Comparison of ENCODE assay signal across 8 cellular contexts in the genomic region with DNA sequence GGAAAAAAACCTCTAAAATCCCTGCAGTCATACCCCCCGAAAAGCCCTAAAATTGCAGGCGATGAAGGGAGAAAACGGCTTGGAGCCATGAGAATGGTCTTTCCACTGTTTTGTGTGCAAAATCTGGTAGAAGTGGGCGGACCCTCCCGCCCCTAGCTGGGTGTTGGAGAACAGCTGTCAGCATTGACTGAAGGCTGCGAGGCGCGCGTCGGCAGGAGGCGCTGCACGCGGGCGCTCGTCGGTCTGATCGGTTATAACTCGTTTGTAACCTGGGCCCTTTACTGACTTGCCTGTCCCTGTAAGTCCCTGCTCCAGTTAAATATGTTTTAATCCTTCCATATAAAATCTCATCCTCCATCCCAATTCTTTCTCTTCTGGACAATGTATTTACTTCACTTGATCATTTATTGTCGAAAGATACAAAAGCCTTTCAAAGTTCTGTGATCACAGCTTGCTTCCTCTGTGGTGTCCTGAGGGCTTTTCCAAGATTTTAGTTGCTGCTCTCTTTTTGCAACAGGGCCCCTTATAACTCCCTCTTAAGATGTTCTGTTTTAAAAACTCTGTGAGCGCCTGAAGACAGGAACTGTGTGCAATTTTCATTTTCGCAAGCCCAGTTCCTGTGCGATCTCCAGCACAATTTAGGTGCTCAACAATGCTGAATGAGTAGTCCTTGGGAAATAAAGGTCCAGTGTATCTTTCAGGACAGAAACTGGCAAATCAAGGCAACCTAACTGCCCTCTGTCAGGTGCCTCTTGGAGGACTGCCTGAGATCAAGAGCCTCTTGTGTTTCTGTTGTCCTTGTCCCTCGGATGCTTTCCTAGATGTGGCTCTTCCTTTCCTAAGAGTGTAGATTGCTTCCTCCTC. TPM values are rescaled to one million over a fixed set of nuclear protein-coding genes. Genes with fewer than 3 reads are reported as not detected.
DNase-seq lines count a peak whose midpoint lies in the region; ATAC-seq and TF ChIP-seq lines count a peak whose summit lies in the region.

No MANE protein-coding gene starts in this region.

- H3K4me3 ChIP-seq in fibroblast of mammary gland (ENCODE audit: control insufficient read depth, low read depth, low read length) = peak overlapping the region; percentile 76

- H3K27ac ChIP-seq in KOPT-K1 (ENCODE audit: low read depth, low read length, poor library complexity, severe bottlenecking) = peak overlapping the region; percentile 93

- TF ChIP-seq CTCF in fibroblast of mammary gland (conservative IDR thresholded peaks at IDR 0.05; ENCODE audit: control insufficient read depth, insufficient read depth, low read depth, low read length) = peak; percentile 88

- H3K9me3 ChIP-seq in KOPT-K1 (ENCODE audit: insufficient read depth, low read length, poor library complexity, severe bottlenecking) = no peaks in the 10 kb centered on the region

- H3K4me1 Mint-ChIP-seq in activated T-cell treated with anti-CD3 and anti-CD28 coated beads, Interleukin-2, amount 50 U/mL, for 72 hours (ENCODE audit: low read depth) = peaks cover 49% of the 10 kb centered on the region
- peaks cover 15 to 46% (median 40%) of the 10 kb centered on the region in 4 donors for H3K4me1 Mint-ChIP-seq in naive thymus-derived CD8-positive, alpha-beta T cell
- H3K4me1 Mint-ChIP-seq in stimulated activated naive B cell treated with anti-CD40 and anti-IgM and Interleukin-4, amounts not matched to agents 10 μg/mL and 1 μg/mL and 100 μg/mL, for 72 hours = peaks cover 14 to 37% of the 10 kb centered on the region in 2 donors

- H3K27ac Mint-ChIP-seq in activated T-cell treated with anti-CD3 and anti-CD28 coated beads, Interleukin-2, amount 50 U/mL, for 72 hours = peak overlapping the region; percentile 73
- peak overlapping the region; percentile 66 to 94 (median 91) for H3K27ac Mint-ChIP-seq in naive thymus-derived CD8-positive, alpha-beta T cell
- no peak overlapping the region for H3K27ac Mint-ChIP-seq in stimulated activated naive B cell treated with anti-CD40 and anti-IgM and Interleukin-4, amounts not matched to agents 10 μg/mL and 1 μg/mL and 100 μg/mL, for 72 hours

- H3K27me3 Mint-ChIP-seq in activated T-cell treated with anti-CD3 and anti-CD28 coated beads, Interleukin-2, amount 50 U/mL, for 72 hours (ENCODE audit: low read depth) = no peaks in the 10 kb centered on the region
- no peaks in the 10 kb centered on the region for H3K27me3 Mint-ChIP-seq in naive thymus-derived CD8-positive, alpha-beta T cell
- H3K27me3 Mint-ChIP-seq in stimulated activated naive B cell treated with anti-CD40 and anti-IgM and Interleukin-4, amounts not matched to agents 10 μg/mL and 1 μg/mL and 100 μg/mL, for 72 hours = peaks cover 3 to 24% of the 10 kb centered on the region in 2 donors

- peaks cover 4 to 7% of the 10 kb centered on the region in 2 donors for H3K36me3 Mint-ChIP-seq in activated T-cell treated with anti-CD3 and anti-CD28 coated beads, Interleukin-2, amount 50 U/mL, for 72 hours (ENCODE audit: insufficient read depth in 2 of 2)
- H3K36me3 Mint-ChIP-seq in naive thymus-derived CD8-positive, alpha-beta T cell = no peaks in the 10 kb centered on the region
- H3K36me3 Mint-ChIP-seq in stimulated activated naive B cell treated with anti-CD40 and anti-IgM and Interleukin-4, amounts not matched to agents 10 μg/mL and 1 μg/mL and 100 μg/mL, for 72 hours = peaks cover under 1% of the 10 kb centered on the region in 2 donors

- peak; percentile 42 for ATAC-seq in GM21381 (IDR thresholded peaks at IDR 0.05; ENCODE audit: unreplicated experiment)
- ATAC-seq in activated T-cell treated with anti-CD3 and anti-CD28 coated beads, Interleukin-2, amount 50 U/mL, for 72 hours (replicated peaks in 1 of 2) = peak; percentile 80 to 82
- peak; percentile 72 to 83 for ATAC-seq in naive thymus-derived CD8-positive, alpha-beta T cell
- ATAC-seq in stimulated activated naive B cell treated with anti-CD40 and anti-IgM and Interleukin-4, amounts not matched to agents 10 μg/mL and 1 μg/mL and 100 μg/mL, for 72 hours (replicated peaks) = peak; percentile 79 to 84

- H3K36me3 ChIP-seq in KOPT-K1 (ENCODE audit: insufficient read depth, low read length) = no peaks in the 10 kb centered on the region

- H3K9me3 Mint-ChIP-seq in activated T-cell treated with anti-CD3 and anti-CD28 coated beads, Interleukin-2, amount 50 U/mL, for 72 hours = no peaks in the 10 kb centered on the region
- no peaks in the 10 kb centered on the region for H3K9me3 Mint-ChIP-seq in naive thymus-derived CD8-positive, alpha-beta T cell
- peaks cover under 1% of the 10 kb centered on the region in 2 donors for H3K9me3 Mint-ChIP-seq in stimulated activated naive B cell treated with anti-CD40 and anti-IgM and Interleukin-4, amounts not matched to agents 10 μg/mL and 1 μg/mL and 100 μg/mL, for 72 hours

- DNase-seq in CD1c-positive myeloid dendritic cell (ENCODE audit: extremely low spot score) = peak; percentile 88
- peak; percentile 88 to 90 for DNase-seq in activated T-cell treated with anti-CD3 and anti-CD28 coated beads, Interleukin-2, amount 50 U/mL, for 72 hours
- DNase-seq in fibroblast of mammary gland (ENCODE audit: low read depth) = peak; percentile 80
- peak; percentile 67 to 86 (median 74) for DNase-seq in naive thymus-derived CD8-positive, alpha-beta T cell
- peak; percentile 67 for DNase-seq in stimulated activated naive B cell treated with anti-CD40 and anti-IgM and Interleukin-4, amounts not matched to agents 10 μg/mL and 1 μg/mL and 100 μg/mL, for 72 hours

- POLR2A ChIA-PET in naive thymus-derived CD8-positive, alpha-beta T cell (lab: Charles Lee) = interaction anchor here (1.1 to 4.4 kb wide), 5 partner anchors 9 to 148 kb away, joined by 4 to 49 read pairs (median 6); a partner anchor contains a TSS

- peak overlapping the region; percentile 92 to 94 for H3K4me3 Mint-ChIP-seq in activated T-cell treated with anti-CD3 and anti-CD28 coated beads, Interleukin-2, amount 50 U/mL, for 72 hours
- peak overlapping the region; percentile 84 to 98 (median 96) for H3K4me3 Mint-ChIP-seq in naive thymus-derived CD8-positive, alpha-beta T cell
- H3K4me3 Mint-ChIP-seq in stimulated activated naive B cell treated with anti-CD40 and anti-IgM and Interleukin-4, amounts not matched to agents 10 μg/mL and 1 μg/mL and 100 μg/mL, for 72 hours = peak overlapping the region; percentile 84 to 91

TF ChIP-seq in PFSK-1, 5 proteins besides CTCF, POLR2A, EP300 and RAD21:
- TF ChIP-seq, protein P1, sequence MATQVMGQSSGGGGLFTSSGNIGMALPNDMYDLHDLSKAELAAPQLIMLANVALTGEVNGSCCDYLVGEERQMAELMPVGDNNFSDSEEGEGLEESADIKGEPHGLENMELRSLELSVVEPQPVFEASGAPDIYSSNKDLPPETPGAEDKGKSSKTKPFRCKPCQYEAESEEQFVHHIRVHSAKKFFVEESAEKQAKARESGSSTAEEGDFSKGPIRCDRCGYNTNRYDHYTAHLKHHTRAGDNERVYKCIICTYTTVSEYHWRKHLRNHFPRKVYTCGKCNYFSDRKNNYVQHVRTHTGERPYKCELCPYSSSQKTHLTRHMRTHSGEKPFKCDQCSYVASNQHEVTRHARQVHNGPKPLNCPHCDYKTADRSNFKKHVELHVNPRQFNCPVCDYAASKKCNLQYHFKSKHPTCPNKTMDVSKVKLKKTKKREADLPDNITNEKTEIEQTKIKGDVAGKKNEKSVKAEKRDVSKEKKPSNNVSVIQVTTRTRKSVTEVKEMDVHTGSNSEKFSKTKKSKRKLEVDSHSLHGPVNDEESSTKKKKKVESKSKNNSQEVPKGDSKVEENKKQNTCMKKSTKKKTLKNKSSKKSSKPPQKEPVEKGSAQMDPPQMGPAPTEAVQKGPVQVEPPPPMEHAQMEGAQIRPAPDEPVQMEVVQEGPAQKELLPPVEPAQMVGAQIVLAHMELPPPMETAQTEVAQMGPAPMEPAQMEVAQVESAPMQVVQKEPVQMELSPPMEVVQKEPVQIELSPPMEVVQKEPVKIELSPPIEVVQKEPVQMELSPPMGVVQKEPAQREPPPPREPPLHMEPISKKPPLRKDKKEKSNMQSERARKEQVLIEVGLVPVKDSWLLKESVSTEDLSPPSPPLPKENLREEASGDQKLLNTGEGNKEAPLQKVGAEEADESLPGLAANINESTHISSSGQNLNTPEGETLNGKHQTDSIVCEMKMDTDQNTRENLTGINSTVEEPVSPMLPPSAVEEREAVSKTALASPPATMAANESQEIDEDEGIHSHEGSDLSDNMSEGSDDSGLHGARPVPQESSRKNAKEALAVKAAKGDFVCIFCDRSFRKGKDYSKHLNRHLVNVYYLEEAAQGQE (IDR thresholded peaks at IDR 0.05; ENCODE audit: insufficient read depth in 1 of 2, low read depth in 2 of 2, low read length in 2 of 2) = 0 out of 4 replicates have a peak, but pooled peaks of 1 of the 2 experiments have one; percentile 29
- peak; percentile 96; the same call in 1 of the 2 replicates for TF ChIP-seq SIN3A (IDR thresholded peaks at IDR 0.05; ENCODE audit: borderline replicate concordance, insufficient read depth, low read length)
- peak; percentile 35; the same call in 1 of the 2 replicates for TF ChIP-seq TAF1 (IDR thresholded peaks at IDR 0.05; ENCODE audit: borderline replicate concordance, insufficient read depth, low read length)
- TF ChIP-seq FOXP2 (optimal IDR thresholded peaks at IDR 0.05; ENCODE audit: borderline replicate concordance, extremely low read depth, extremely low read length, insufficient read depth) = peak; percentile 58
- TF ChIP-seq POLR2AphosphoS5 (IDR thresholded peaks at IDR 0.05; ENCODE audit: low read depth, low read length) = no peak; the same call in 1 of the 2 replicates

RNA-seq across cellular contexts. Expression of a gene that starts 0.9 kb away (rescaled TPM):
- 26.1 TPM for polyA plus RNA-seq in PFSK-1 (2012; ENCODE audit: insufficient read length, low read depth)
- 10 to 100 TPM; 63.7 to 80.7 TPM for total RNA-seq in activated T-cell treated with anti-CD3 and anti-CD28 coated beads, Interleukin-2, amount 50 U/mL, for 72 hours
- 10 to 100 TPM; 16.3 to 20.2 TPM for total RNA-seq in naive thymus-derived CD8-positive, alpha-beta T cell
- polyA plus RNA-seq in naive thymus-derived CD8-positive, alpha-beta T cell = 10 to 100 TPM in 2 of 3 donors, 1 to 10 TPM in 1; 8.0 to 13.1 (median 11.5) TPM

Comparison
In these comparisons a context has a peak if more than half of its experiments do, and no peak if none do; other contexts are left out.
1. Peak in every context shown above with its lines: DNase-seq, ATAC-seq, H3K4me3 ChIP-seq and H3K27ac ChIP-seq.